Comparison of ENCODE assay signal across 8 cellular contexts in the genomic region with DNA sequence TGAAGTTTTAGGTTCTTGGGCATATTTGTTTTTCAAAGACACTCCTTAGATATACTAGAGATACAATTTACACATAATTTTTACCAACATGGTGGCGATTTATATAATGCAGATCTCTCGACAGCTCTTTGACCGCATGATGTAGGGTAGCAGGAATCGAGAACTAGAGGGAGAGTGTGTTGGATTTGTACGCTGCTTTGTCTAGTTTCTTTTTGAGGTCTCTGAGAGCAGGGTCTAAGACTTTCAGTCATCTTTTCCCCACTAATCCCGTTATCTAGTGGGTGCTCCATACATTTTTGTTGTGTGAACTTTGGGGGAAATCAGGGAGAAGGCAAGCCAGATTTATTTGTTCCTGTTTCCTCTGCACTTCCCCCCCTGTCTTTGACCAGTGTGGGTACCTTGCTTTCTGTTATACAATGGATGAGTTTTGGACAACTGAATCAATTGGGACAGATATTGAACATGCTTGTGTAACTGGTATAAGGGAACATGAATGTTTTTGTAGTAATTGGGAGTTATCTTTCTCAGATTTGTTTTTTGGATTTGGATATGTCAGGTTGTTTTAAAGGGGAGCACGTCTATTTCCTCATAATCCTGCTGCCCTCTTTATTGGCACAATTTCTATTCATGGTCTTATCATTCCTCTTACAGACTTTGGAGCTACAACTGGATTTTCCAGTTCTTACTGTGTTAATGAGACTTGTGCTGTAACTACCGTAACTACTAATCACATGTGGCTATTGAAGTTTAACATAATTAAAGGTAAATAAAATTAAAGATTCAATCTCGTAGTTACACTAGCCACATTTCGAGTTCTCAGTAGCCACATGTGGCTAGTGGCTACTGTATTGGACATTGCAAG. TPM values are rescaled to one million over a fixed set of nuclear protein-coding genes. Genes with fewer than 3 reads are reported as not detected.
DNase-seq lines count a peak whose midpoint lies in the region; ATAC-seq and TF ChIP-seq lines count a peak whose summit lies in the region.

No MANE protein-coding gene starts in this region.

- H3K27me3 Mint-ChIP-seq in Calu3 (ENCODE audit: unreplicated experiment), result no peaks in the 10 kb centered on the region

- intact Hi-C loops in Calu3 (cut with micrococcal nuclease; ENCODE audit: unreplicated experiment), result loop anchor here (2.0 to 10.0 kb wide), 3 partner anchors 55 to 577 kb away; a partner anchor contains a TSS
- intact Hi-C loops in left colon (cut with DNase I, micrococcal nuclease), result loop anchor here in 1 of 2 donors (2.0 to 10.0 kb wide), 2 partner anchors 57 to 231 kb away; no protein-coding TSS in a partner anchor

- no peaks in the 10 kb centered on the region for H3K27me3 ChIP-seq in thymus (ENCODE audit: control insufficient read depth, insufficient read depth)

- H3K36me3 ChIP-seq in thymus (ENCODE audit: control insufficient read depth, insufficient read depth), result no peaks in the 10 kb centered on the region

- no peaks in the 10 kb centered on the region for H3K9me3 Mint-ChIP-seq in Calu3 (ENCODE audit: low read depth, unreplicated experiment)
- H3K9me3 Mint-ChIP-seq in activated naive CD4-positive, alpha-beta T cell treated with anti-CD3 and anti-CD28 coated beads, Interleukin-2, amount 50 U/mL, for 72 hours, result no peaks in the 10 kb centered on the region

- peaks cover 25% of the 10 kb centered on the region for H3K36me3 Mint-ChIP-seq in Calu3 (ENCODE audit: insufficient read depth, unreplicated experiment)
- peaks cover 5 to 7% of the 10 kb centered on the region in 2 donors for H3K36me3 Mint-ChIP-seq in activated naive CD4-positive, alpha-beta T cell treated with anti-CD3 and anti-CD28 coated beads, Interleukin-2, amount 50 U/mL, for 72 hours

- 44% methylated on average over 10 of the region's 10 CpGs for WGBS in thymus

- H3K4me3 ChIP-seq in thymus (ENCODE audit: low read length), result peak overlapping the region; percentile 88

- CTCF ChIA-PET in Calu3 (lab: Charles Lee), result interaction anchor here (0.6 kb wide), 1 partner anchor 189 kb away, joined by 4 read pairs; no protein-coding TSS in a partner anchor

- DNase-seq in Calu3 (no peak), HT-29 (ENCODE audit: low spot score) (peak; percentile 67), left colon (no peak), NCI-H446 treated with DMSO at 0.1 percent for 48 hours (lab: John Stamatoyannopoulos, UW) (no peak), SK-N-DZ (ENCODE audit: low spot score) (no peak)
- DNase-seq in activated naive CD4-positive, alpha-beta T cell treated with anti-CD3 and anti-CD28 coated beads, Interleukin-2, amount 50 U/mL, for 72 hours (ENCODE audit: low spot score in 2 of 2), result no peak

- H3K9me3 ChIP-seq in thymus (ENCODE audit: control insufficient read depth), result no peaks in the 10 kb centered on the region

- H3K4me1 ChIP-seq in thymus (ENCODE audit: control insufficient read depth, insufficient read depth, low read length), result peaks cover 5% of the 10 kb centered on the region

- peaks cover 20% of the 10 kb centered on the region for H3K4me1 Mint-ChIP-seq in Calu3 (ENCODE audit: low read depth, unreplicated experiment)

- H3K27ac ChIP-seq in thymus (ENCODE audit: low read depth), result peak overlapping the region; percentile 3

- H3K4me3 Mint-ChIP-seq in Calu3 (ENCODE audit: low read depth, unreplicated experiment), result peak overlapping the region; percentile 95

- no peak for ATAC-seq in activated naive CD4-positive, alpha-beta T cell treated with anti-CD3 and anti-CD28 coated beads, Interleukin-2, amount 50 U/mL, for 72 hours
- peak; percentile 55 for ATAC-seq in left colon
- no peak for ATAC-seq in GM18868 (IDR thresholded peaks at IDR 0.05; ENCODE audit: unreplicated experiment)

- no peak for TF ChIP-seq CTCF in Calu3 (IDR thresholded peaks at IDR 0.05; ENCODE audit: unreplicated experiment)

- peak overlapping the region; percentile 82 for H3K27ac Mint-ChIP-seq in Calu3 (ENCODE audit: unreplicated experiment)
- peak overlapping the region; percentile 97 to 100 for H3K27ac Mint-ChIP-seq in activated naive CD4-positive, alpha-beta T cell treated with anti-CD3 and anti-CD28 coated beads, Interleukin-2, amount 50 U/mL, for 72 hours

- no TSS peak for BruUV-seq in Calu3 (replicated peaks; lab: Mats Ljungman, UMichigan)

RNA-seq across cellular contexts. Expression of a gene that starts 1.7 kb away (rescaled TPM):
- total RNA-seq in Calu3 (2022) (9.1 and 10.2 TPM in 2 replicates), left colon (10 to 100 TPM; 22.6 to 24.0 TPM)
- 5.3 and 7.5 TPM in 2 replicates for total RNA-seq in HT-29 (2014; rRNA removed; shearing (Covaris generic))
- total RNA-seq in activated naive CD4-positive, alpha-beta T cell treated with anti-CD3 and anti-CD28 coated beads, Interleukin-2, amount 50 U/mL, for 72 hours, result 10 to 100 TPM; 13.0 to 15.2 TPM
- 23.9 TPM for polyA plus RNA-seq in thymus
- 7.3 TPM in 2 replicates for polyA plus RNA-seq in SK-N-DZ (2014; cell fraction: cytosol; rRNA removed)
- polyA plus RNA-seq in SK-N-DZ (2014; cell fraction: nucleus; rRNA removed), result 3.1 and 3.6 TPM in 2 replicates
